ENCODE assay signal across 9 cellular contexts in the genomic region with DNA sequence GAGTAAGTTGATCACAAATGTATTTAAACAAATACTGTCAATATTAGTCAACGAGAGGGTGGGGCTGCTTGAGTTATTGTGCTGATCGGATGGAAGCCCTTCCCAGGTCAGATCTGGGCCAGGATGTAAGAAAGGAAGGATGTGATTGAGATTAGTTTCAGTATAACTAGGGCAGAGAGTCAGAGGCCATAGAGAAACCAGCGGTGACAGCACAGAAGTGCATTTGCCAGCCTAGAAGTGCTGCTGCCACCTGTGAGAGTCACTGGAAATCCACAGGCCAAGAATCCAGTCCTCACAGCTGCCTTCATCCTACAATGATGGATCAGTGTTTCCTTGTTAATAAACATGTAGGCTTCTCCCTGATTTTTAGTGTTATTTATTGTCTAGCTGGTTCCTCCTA. TPM values are rescaled to one million over a fixed set of nuclear protein-coding genes. Genes with fewer than 3 reads are reported as not detected.
DNase-seq lines count a peak whose midpoint lies in the region; ATAC-seq and TF ChIP-seq lines count a peak whose summit lies in the region.
"Had no signal": no experiment of that assay in that cellular context is flagged by ENCODE, and none has a peak within 500 bp of the region (broad histone marks: within the 10 kb centered on the region; RNA-seq: fewer than 3 reads in every experiment).

No MANE protein-coding gene starts in this region.

- no peak for TF ChIP-seq POLR2A in suprapubic skin (IDR thresholded peaks at IDR 0.05)

- peaks cover 9% of the 10 kb centered on the region for H3K4me1 ChIP-seq in suprapubic skin

- H3K9me3 ChIP-seq in suprapubic skin: no peaks in the 10 kb centered on the region

- 53% methylated on average over 3 of the region's 3 CpGs for WGBS in suprapubic skin

- H3K27ac Mint-ChIP-seq in activated CD4-positive, alpha-beta T cell treated with anti-CD3 and anti-CD28 coated beads for 36 hours: no peak overlapping the region
- peak overlapping the region; percentile 56 to 60 for H3K27ac Mint-ChIP-seq in T-cell
- H3K27ac Mint-ChIP-seq in natural killer cell treated with Interleukin-12 subunit alpha and Interleukin-12 subunit beta and Interleukin-15 and Interleukin-18, amount 100 ng/mL, for 72 hours: no peak overlapping the region

- intact Hi-C loops in activated CD4-positive, alpha-beta T cell treated with anti-CD3 and anti-CD28 coated beads for 36 hours (cut with DNase I, micrococcal nuclease): loop anchor here (1.0 to 10.0 kb wide), 3 partner anchors 137 to 656 kb away; no protein-coding TSS in a partner anchor

- H3K36me3 ChIP-seq in suprapubic skin: no peaks in the 10 kb centered on the region

- CTCF ChIA-PET in activated CD4-positive, alpha-beta T cell treated with anti-CD3 and anti-CD28 coated beads for 36 hours (lab: Charles Lee): interaction anchor here (0.6 to 5.9 kb wide), 14 partner anchors 9 to 345 kb away, joined by 3 to 54 read pairs (median 5); a partner anchor contains a TSS
- CTCF ChIA-PET in T-cell (lab: Charles Lee): interaction anchor here (0.5 to 4.8 kb wide), 19 partner anchors 8 to 1340 kb away, joined by 3 to 78 read pairs (median 4); no protein-coding TSS in a partner anchor

- POLR2A ChIA-PET in activated CD4-positive, alpha-beta T cell treated with anti-CD3 and anti-CD28 coated beads for 36 hours (lab: Charles Lee): no interaction called here
- POLR2A ChIA-PET in T-cell (lab: Charles Lee): interaction anchor here in 1 of 2 donors (0.6 to 0.7 kb wide), 2 partner anchors 219 to 241 kb away, joined by 3 read pairs; no protein-coding TSS in a partner anchor

- H3K4me1 Mint-ChIP-seq in activated CD4-positive, alpha-beta T cell treated with anti-CD3 and anti-CD28 coated beads for 36 hours: peaks cover 6% of the 10 kb centered on the region
- H3K4me1 Mint-ChIP-seq in T-cell: peaks cover 7 to 11% (median 7%) of the 10 kb centered on the region in 3 donors
- peaks cover 0 to 15% of the 10 kb centered on the region in 2 donors for H3K4me1 Mint-ChIP-seq in natural killer cell treated with Interleukin-12 subunit alpha and Interleukin-12 subunit beta and Interleukin-15 and Interleukin-18, amount 100 ng/mL, for 72 hours (ENCODE audit: low read depth in 2 of 2)

- TF ChIP-seq CTCF in suprapubic skin (IDR thresholded peaks at IDR 0.05): no peak

- ATAC-seq in activated CD4-positive, alpha-beta T cell treated with anti-CD3 and anti-CD28 coated beads for 36 hours: peak; percentile 71
- ATAC-seq in T-cell (replicated peaks in 1 of 4): peak in 3 of 4 experiments; percentile 29 to 70 (median 41)
- ATAC-seq in left lobe of liver: peak; percentile 90
- no peak for ATAC-seq in natural killer cell treated with Interleukin-12 subunit alpha and Interleukin-12 subunit beta and Interleukin-15 and Interleukin-18, amount 100 ng/mL, for 72 hours

- H3K27me3 ChIP-seq in suprapubic skin: no peaks in the 10 kb centered on the region

- H3K4me3 ChIP-seq in suprapubic skin: no peak overlapping the region

- no peaks in the 10 kb centered on the region for H3K9me3 Mint-ChIP-seq in activated CD4-positive, alpha-beta T cell treated with anti-CD3 and anti-CD28 coated beads for 36 hours (ENCODE audit: low read depth)
- no peaks in the 10 kb centered on the region for H3K9me3 Mint-ChIP-seq in T-cell
- H3K9me3 Mint-ChIP-seq in natural killer cell treated with Interleukin-12 subunit alpha and Interleukin-12 subunit beta and Interleukin-15 and Interleukin-18, amount 100 ng/mL, for 72 hours: no peaks in the 10 kb centered on the region

- H3K27me3 Mint-ChIP-seq in activated CD4-positive, alpha-beta T cell treated with anti-CD3 and anti-CD28 coated beads for 36 hours: no peaks in the 10 kb centered on the region
- H3K27me3 Mint-ChIP-seq in T-cell: no peaks in the 10 kb centered on the region
- no peaks in the 10 kb centered on the region for H3K27me3 Mint-ChIP-seq in natural killer cell treated with Interleukin-12 subunit alpha and Interleukin-12 subunit beta and Interleukin-15 and Interleukin-18, amount 100 ng/mL, for 72 hours

- peak; percentile 12 for DNase-seq in activated CD4-positive, alpha-beta T cell treated with anti-CD3 and anti-CD28 coated beads for 36 hours
- no peak for DNase-seq in activated CD4-positive, alpha-beta T cell treated with anti-CD3 and anti-CD28 coated beads, Interleukin-2, amount 50 U/mL, for 4 hours
- DNase-seq in T-cell: peak in 1 of 34 experiments; percentile 1
- peak; percentile 51 for DNase-seq in left lobe of liver (ENCODE audit: low spot score)
- DNase-seq in suprapubic skin (ENCODE audit: low spot score in 2 of 2): no peak
- DNase-seq in activated gamma-delta T cell (lab: John Stamatoyannopoulos, UW): no peak
- no peak for DNase-seq in globus pallidus (ENCODE audit: low spot score)
- no peak for DNase-seq in natural killer cell treated with Interleukin-12 subunit alpha and Interleukin-12 subunit beta and Interleukin-15 and Interleukin-18, amount 100 ng/mL, for 72 hours (ENCODE audit: low spot score)
- DNase-seq: NCI-H2081 treated with DMSO at 0.1 percent for 48 hours had no signal

- no peaks in the 10 kb centered on the region for H3K36me3 Mint-ChIP-seq in activated CD4-positive, alpha-beta T cell treated with anti-CD3 and anti-CD28 coated beads for 36 hours (ENCODE audit: low read depth)
- no peaks in the 10 kb centered on the region for H3K36me3 Mint-ChIP-seq in T-cell
- H3K36me3 Mint-ChIP-seq in natural killer cell treated with Interleukin-12 subunit alpha and Interleukin-12 subunit beta and Interleukin-15 and Interleukin-18, amount 100 ng/mL, for 72 hours: no peaks in the 10 kb centered on the region

- peak overlapping the region; percentile 30 for H3K27ac ChIP-seq in suprapubic skin

- H3K4me3 Mint-ChIP-seq in activated CD4-positive, alpha-beta T cell treated with anti-CD3 and anti-CD28 coated beads for 36 hours: no peak overlapping the region
- H3K4me3 Mint-ChIP-seq in T-cell: no peak overlapping the region
- H3K4me3 Mint-ChIP-seq in natural killer cell treated with Interleukin-12 subunit alpha and Interleukin-12 subunit beta and Interleukin-15 and Interleukin-18, amount 100 ng/mL, for 72 hours: no peak overlapping the region

- TF ChIP-seq EP300 in suprapubic skin (IDR thresholded peaks at IDR 0.05): no peak

RNA-seq across cellular contexts. Expression of a gene that starts 9.8 kb away (rescaled TPM):
- 1 to 10 TPM; 2.1 to 3.6 TPM for total RNA-seq in activated CD4-positive, alpha-beta T cell treated with anti-CD3 and anti-CD28 coated beads for 36 hours
- total RNA-seq in T-cell (1 to 10 TPM in 1 of 5 donors, under 1 TPM in 3, not detected in 1; 0.35 to 1.0 (median 0.84) TPM), left lobe of liver (61.5 TPM), suprapubic skin (10 to 100 TPM in 3 of 4 donors, 1 to 10 TPM in 1; 9.1 to 17.7 (median 15.1) TPM)
- total RNA-seq in natural killer cell treated with Interleukin-12 subunit alpha and Interleukin-12 subunit beta and Interleukin-15 and Interleukin-18, amount 100 ng/mL, for 72 hours: under 1 TPM; 0.62 to 0.78 TPM

Comparison
In these comparisons a context has a peak if more than half of its experiments do, and no peak if none do; other contexts are left out.
1. DNase-seq: peak in activated CD4-positive, alpha-beta T cell treated with anti-CD3 and anti-CD28 coated beads for 36 hours (single experiment) and left lobe of liver (single experiment); none in activated CD4-positive, alpha-beta T cell treated with anti-CD3 and anti-CD28 coated beads, Interleukin-2, amount 50 U/mL, for 4 hours (0 of 2), suprapubic skin (0 of 2), activated gamma-delta T cell (single experiment), globus pallidus (single experiment) and natural killer cell treated with Interleukin-12 subunit alpha and Interleukin-12 subunit beta and Interleukin-15 and Interleukin-18, amount 100 ng/mL, for 72 hours (single experiment).
2. ATAC-seq: peak in activated CD4-positive, alpha-beta T cell treated with anti-CD3 and anti-CD28 coated beads for 36 hours (single experiment), T-cell (3 of 4) and left lobe of liver (single experiment); none in natural killer cell treated with Interleukin-12 subunit alpha and Interleukin-12 subunit beta and Interleukin-15 and Interleukin-18, amount 100 ng/mL, for 72 hours (0 of 2).
3. H3K27ac Mint-ChIP-seq: peak in T-cell (2 of 2); none in activated CD4-positive, alpha-beta T cell treated with anti-CD3 and anti-CD28 coated beads for 36 hours (single experiment) and natural killer cell treated with Interleukin-12 subunit alpha and Interleukin-12 subunit beta and Interleukin-15 and Interleukin-18, amount 100 ng/mL, for 72 hours (0 of 2).